Comparison of ENCODE assay signal across 9 cellular contexts in the genomic region with DNA sequence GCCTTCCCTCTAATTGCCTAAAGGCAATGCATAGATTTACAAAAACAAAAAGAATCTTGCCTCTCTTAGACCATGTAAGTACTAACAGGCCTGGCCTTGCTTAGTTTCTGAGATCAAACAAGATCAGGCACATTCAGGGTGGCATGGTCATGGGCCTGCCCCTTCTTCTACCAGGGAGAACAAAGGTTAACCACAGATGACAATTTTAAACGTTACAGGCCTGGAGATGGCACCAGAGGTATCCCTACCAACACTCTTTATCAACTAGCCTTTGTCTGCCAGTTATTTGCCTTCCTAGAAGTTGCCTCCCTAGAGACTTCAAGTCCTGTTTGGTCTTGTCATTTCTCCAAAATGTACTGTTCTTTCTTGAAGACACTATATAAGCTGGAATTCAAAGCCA.
DNase-seq lines count a peak whose midpoint lies in the region; ATAC-seq, FAIRE-seq and TF ChIP-seq lines count a peak whose summit lies in the region.
"Had no signal": no experiment of that assay in that cellular context is flagged by ENCODE, and none has a peak within 500 bp of the region (broad histone marks: within the 10 kb centered on the region; RNA-seq: fewer than 3 reads in every experiment).

No MANE protein-coding gene starts in this region.

- H3K4me3 ChIP-seq in esophagus muscularis mucosa = no peak overlapping the region

- no peak for TF ChIP-seq POLR2A in esophagus muscularis mucosa (IDR thresholded peaks at IDR 0.05; ENCODE audit: low read depth)

- FAIRE-seq in D721Med (lab: Jason Lieb, UNC) (no peak), RCC 7860 (lab: Jason Lieb, UNC) (no peak)
- FAIRE-seq: GM18507 had no signal

- no peak for TF ChIP-seq EP300 in esophagus muscularis mucosa (IDR thresholded peaks at IDR 0.05)

- TF ChIP-seq CTCF in D721Med (IDR thresholded peaks at IDR 0.05; ENCODE audit: insufficient read depth, missing control alignments) = peak; percentile 24
- no peak for TF ChIP-seq CTCF in esophagus muscularis mucosa (IDR thresholded peaks at IDR 0.05)

- ATAC-seq in HG03060 (IDR thresholded peaks at IDR 0.05; ENCODE audit: low read depth, unreplicated experiment) = peak; percentile 54
- no peak for ATAC-seq in GM19328 (IDR thresholded peaks at IDR 0.05; ENCODE audit: unreplicated experiment)

- H3K4me1 ChIP-seq in esophagus muscularis mucosa = peaks cover 0 to 20% (median 13%) of the 10 kb centered on the region in 4 donors

- H3K36me3 ChIP-seq in esophagus muscularis mucosa = no peaks in the 10 kb centered on the region

- intact Hi-C loops in esophagus muscularis mucosa (cut with DNase I) = loop anchor here (10.0 kb wide), 1 partner anchor 461 kb away; no protein-coding TSS in a partner anchor

- DNase-seq in D721Med (ENCODE audit: insufficient read length, low spot score) = no peak
- DNase-seq in RCC 7860 (ENCODE audit: low spot score) = peak; percentile 44
- peak; percentile 63 for DNase-seq in inferior parietal cortex (ENCODE audit: extremely low spot score)
- DNase-seq in GM19238 (ENCODE audit: insufficient read length, low spot score) = no peak
- no peak for DNase-seq in stimulated activated CD8-positive, alpha-beta memory T cell treated with anti-CD3 and anti-CD28 coated beads, Interleukin-4, amount 100 ng/mL, for 48 hours
- DNase-seq in esophagus muscularis mucosa (ENCODE audit: extremely low spot score) = no peak

- H3K27ac ChIP-seq in esophagus muscularis mucosa (replicated peaks in 1 of 4) = no peak overlapping the region

- no peaks in the 10 kb centered on the region for H3K27me3 ChIP-seq in esophagus muscularis mucosa

- WGBS in esophagus muscularis mucosa = 20% methylated on average over 1 of the region's 1 CpG

- H3K9me3 ChIP-seq in esophagus muscularis mucosa = no peaks in the 10 kb centered on the region

Comparison
In these comparisons a context has a peak if more than half of its experiments do, and no peak if none do; other contexts are left out.
1. DNase-seq: peak in RCC 7860 (single experiment) and inferior parietal cortex (single experiment); none in D721Med (single experiment), GM19238 (single experiment), stimulated activated CD8-positive, alpha-beta memory T cell treated with anti-CD3 and anti-CD28 coated beads, Interleukin-4, amount 100 ng/mL, for 48 hours (single experiment) and esophagus muscularis mucosa (single experiment).